In genomic region chr15:46467041-46467440, GRCh38 we compare ENCODE assay signal across 29 cellular contexts.
"Had no signal": no experiment of that assay in that cellular context is flagged by ENCODE, and none has a peak within 500 bp of the region (broad histone marks: within the 10 kb centered on the region; RNA-seq: fewer than 3 reads in every experiment).

No MANE protein-coding gene starts in this region.

- H3K27ac Mint-ChIP-seq: naive thymus-derived CD8-positive, alpha-beta T cell; natural killer cell treated with Interleukin-12 subunit alpha and Interleukin-12 subunit beta and Interleukin-15 and Interleukin-18, amount 100 ng/mL, for 72 hours; nephron progenitor cell; neural progenitor cell; progenitor cell of endocrine pancreas; stimulated activated effector memory CD8-positive, alpha-beta T cell treated with anti-CD3 and anti-CD28 coated beads, Interleukin-12 subunit alpha, Interleukin-12 subunit beta, amount 100 ng/mL, for 72 hours; stimulated activated naive B cell treated with anti-CD40 and anti-IgM and Interleukin-4, amounts not matched to agents 10 μg/mL and 1 μg/mL and 100 μg/mL, for 72 hours; stimulated activated naive CD8-positive, alpha-beta T cell treated with anti-CD3 and anti-CD28 coated beads, Interleukin-15, Interleukin-2, amounts not matched to agents 100 ng/mL and 50 ng/mL, for 24 hours; type B pancreatic cell had no signal

- H3K27ac ChIP-seq: neural progenitor cell, ovary, parathyroid adenoma, psoas muscle, right lobe of liver, sigmoid colon, stomach, thoracic aorta, thyroid gland, tibial nerve, upper lobe of right lung, uterus had no signal

- H3K9me3 ChIP-seq: ovary, psoas muscle, right lobe of liver, sigmoid colon, stomach, thoracic aorta, thyroid gland, tibial nerve, upper lobe of right lung, uterus had no signal

- H3K4me1 ChIP-seq: neural progenitor cell, parathyroid adenoma, psoas muscle, right lobe of liver, sigmoid colon, stomach, thyroid gland, tibial nerve, upper lobe of right lung, uterus had no signal

- H3K36me3 ChIP-seq: neural progenitor cell, ovary, right lobe of liver, sigmoid colon, stomach, thoracic aorta, thyroid gland, tibial nerve, upper lobe of right lung, uterus had no signal

- H3K27me3 ChIP-seq: neural progenitor cell, ovary, right lobe of liver, sigmoid colon, stomach, thyroid gland, tibial nerve, upper lobe of right lung, uterus had no signal

- H3K27me3 Mint-ChIP-seq: naive thymus-derived CD8-positive, alpha-beta T cell; natural killer cell treated with Interleukin-12 subunit alpha and Interleukin-12 subunit beta and Interleukin-15 and Interleukin-18, amount 100 ng/mL, for 72 hours; progenitor cell of endocrine pancreas; stimulated activated naive B cell treated with anti-CD40 and anti-IgM and Interleukin-4, amounts not matched to agents 10 μg/mL and 1 μg/mL and 100 μg/mL, for 72 hours; stimulated activated naive CD8-positive, alpha-beta T cell treated with anti-CD3 and anti-CD28 coated beads, Interleukin-15, Interleukin-2, amounts not matched to agents 100 ng/mL and 50 ng/mL, for 24 hours; type B pancreatic cell had no signal

- H3K36me3 Mint-ChIP-seq: naive thymus-derived CD8-positive, alpha-beta T cell; natural killer cell treated with Interleukin-12 subunit alpha and Interleukin-12 subunit beta and Interleukin-15 and Interleukin-18, amount 100 ng/mL, for 72 hours; stimulated activated effector memory CD8-positive, alpha-beta T cell treated with anti-CD3 and anti-CD28 coated beads, Interleukin-12 subunit alpha, Interleukin-12 subunit beta, amount 100 ng/mL, for 72 hours; stimulated activated naive B cell treated with anti-CD40 and anti-IgM and Interleukin-4, amounts not matched to agents 10 μg/mL and 1 μg/mL and 100 μg/mL, for 72 hours; type B pancreatic cell had no signal

- H3K4me3 Mint-ChIP-seq: naive thymus-derived CD8-positive, alpha-beta T cell; natural killer cell treated with Interleukin-12 subunit alpha and Interleukin-12 subunit beta and Interleukin-15 and Interleukin-18, amount 100 ng/mL, for 72 hours; nephron progenitor cell; neural progenitor cell; stimulated activated effector memory CD8-positive, alpha-beta T cell treated with anti-CD3 and anti-CD28 coated beads, Interleukin-12 subunit alpha, Interleukin-12 subunit beta, amount 100 ng/mL, for 72 hours; stimulated activated naive B cell treated with anti-CD40 and anti-IgM and Interleukin-4, amounts not matched to agents 10 μg/mL and 1 μg/mL and 100 μg/mL, for 72 hours; stimulated activated naive CD8-positive, alpha-beta T cell treated with anti-CD3 and anti-CD28 coated beads, Interleukin-15, Interleukin-2, amounts not matched to agents 100 ng/mL and 50 ng/mL, for 24 hours; type B pancreatic cell had no signal

- H3K9me3 Mint-ChIP-seq: nephron progenitor cell, neural progenitor cell, type B pancreatic cell had no signal

- DNase-seq: naive thymus-derived CD8-positive, alpha-beta T cell; nephron progenitor cell; occipital lobe; ovary; posterior cingulate gyrus; psoas muscle; right cardiac atrium; right lobe of liver; sigmoid colon; small intestine; stimulated activated CD4-positive, alpha-beta T cell treated with anti-CD3 and anti-CD28 coated beads, Interleukin-15, amount 100 ng/mL, for 24 hours; stimulated activated CD4-positive, alpha-beta T cell treated with anti-CD3 and anti-CD28 coated beads, Interleukin-2, amount 100 ng/mL, for 24 hours; stimulated activated CD4-positive, alpha-beta T cell treated with anti-CD3 and anti-CD28 coated beads, Interleukin-2, amount 100 ng/mL, for 48 hours; stimulated activated CD4-positive, alpha-beta T cell treated with anti-CD3 and anti-CD28 coated beads, Interleukin-4, amount 100 ng/mL, for 24 hours; stimulated activated naive B cell treated with anti-CD40 and anti-IgM and Interleukin-4, amounts not matched to agents 10 μg/mL and 1 μg/mL and 100 μg/mL, for 72 hours; stimulated activated naive CD4-positive, alpha-beta T cell treated with Interleukin-2 at 50 U/mL for 16 hours; stomach; thyroid gland; upper lobe of right lung; uterus had no signal

- H3K4me3 ChIP-seq: neural progenitor cell, ovary, psoas muscle, right lobe of liver, sigmoid colon, stomach, thoracic aorta, thyroid gland, tibial nerve, upper lobe of right lung, uterus had no signal

- H3K4me1 Mint-ChIP-seq: nephron progenitor cell; stimulated activated effector memory CD8-positive, alpha-beta T cell treated with anti-CD3 and anti-CD28 coated beads, Interleukin-12 subunit alpha, Interleukin-12 subunit beta, amount 100 ng/mL, for 72 hours; stimulated activated naive B cell treated with anti-CD40 and anti-IgM and Interleukin-4, amounts not matched to agents 10 μg/mL and 1 μg/mL and 100 μg/mL, for 72 hours had no signal

- ATAC-seq: naive thymus-derived CD8-positive, alpha-beta T cell; natural killer cell treated with Interleukin-12 subunit alpha and Interleukin-12 subunit beta and Interleukin-15 and Interleukin-18, amount 100 ng/mL, for 72 hours; psoas muscle; right cardiac atrium; right lobe of liver; stimulated activated effector memory CD8-positive, alpha-beta T cell treated with anti-CD3 and anti-CD28 coated beads, Interleukin-12 subunit alpha, Interleukin-12 subunit beta, amount 100 ng/mL, for 72 hours; stimulated activated naive B cell treated with anti-CD40 and anti-IgM and Interleukin-4, amounts not matched to agents 10 μg/mL and 1 μg/mL and 100 μg/mL, for 72 hours; upper lobe of right lung had no signal
